ENCODE assay signal across 17 cellular contexts in the genomic region with DNA sequence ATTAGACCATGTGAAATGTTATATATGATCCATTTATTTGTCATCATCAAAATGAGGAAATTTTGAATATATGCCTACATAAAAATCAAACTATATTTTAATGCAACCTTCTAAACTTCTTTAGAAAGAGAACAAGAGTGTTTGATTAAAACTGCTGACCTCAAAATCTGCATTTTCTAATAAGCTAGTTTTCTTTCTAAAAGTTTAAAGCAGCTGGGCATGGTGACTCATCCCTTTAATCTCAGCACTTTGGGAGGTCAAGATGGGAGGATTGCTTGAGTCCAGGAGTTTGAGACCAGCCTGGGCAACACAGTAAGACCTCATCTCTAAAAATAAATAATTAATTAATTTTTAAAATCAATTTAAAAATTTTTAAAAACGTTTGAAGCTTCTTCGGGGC. TPM values are rescaled to one million over a fixed set of nuclear protein-coding genes. Genes with fewer than 3 reads are reported as not detected.
A peak's percentile ranks its signal among the peaks of the same experiment; 100 is the strongest.
DNase-seq lines count a peak whose midpoint lies in the region; ATAC-seq and TF ChIP-seq lines count a peak whose summit lies in the region.
"Had no signal": no experiment of that assay in that cellular context is flagged by ENCODE, and none has a peak within 500 bp of the region (broad histone marks: within the 10 kb centered on the region; RNA-seq: fewer than 3 reads in every experiment).

No MANE protein-coding gene starts in this region.

- POLR2A ChIA-PET in T-cell (lab: Charles Lee): no interaction called here

- no peak for TF ChIP-seq CTCF in fibroblast of mammary gland (conservative IDR thresholded peaks at IDR 0.05; ENCODE audit: control insufficient read depth, insufficient read depth, low read depth, low read length)

- CTCF ChIA-PET in T-cell (lab: Charles Lee): interaction anchor here (0.6 to 5.0 kb wide), 8 partner anchors 21 to 48 kb away, joined by 3 to 32 read pairs (median 6); a partner anchor contains a TSS

- H3K9me3 Mint-ChIP-seq in stimulated activated naive CD8-positive, alpha-beta T cell treated with anti-CD3 and anti-CD28 coated beads, Interleukin-15, Interleukin-2, amounts not matched to agents 100 ng/mL and 50 ng/mL, for 24 hours: no peaks in the 10 kb centered on the region
- no peaks in the 10 kb centered on the region for H3K9me3 Mint-ChIP-seq in T-cell

- DNase-seq in stimulated activated naive CD8-positive, alpha-beta T cell treated with anti-CD3 and anti-CD28 coated beads, Interleukin-15, Interleukin-2, amounts not matched to agents 100 U/mL and 50 U/mL, for 24 hours: no peak
- DNase-seq in OCI-M1 (lab: John Stamatoyannopoulos, UW): peak; percentile 72
- peak; percentile 7 for DNase-seq in fibroblast of mammary gland (ENCODE audit: low read depth)
- DNase-seq in stimulated activated CD4-positive, alpha-beta T cell treated with anti-CD3 and anti-CD28 coated beads, Interleukin-15, amount 100 ng/mL, for 24 hours: no peak
- no peak for DNase-seq in activated gamma-delta T cell (lab: John Stamatoyannopoulos, UW)
- DNase-seq in T-cell: no peak
- DNase-seq: GOT3, NCI-H1048, NCI-H1436 treated with DMSO at 0.1 percent for 48 hours, NCI-H2081, NCI-H524, Peyer's patch, Right ventricle myocardium superior, SK-N-SH had no signal

- H3K27me3 Mint-ChIP-seq in stimulated activated naive CD8-positive, alpha-beta T cell treated with anti-CD3 and anti-CD28 coated beads, Interleukin-15, Interleukin-2, amounts not matched to agents 100 ng/mL and 50 ng/mL, for 24 hours: no peaks in the 10 kb centered on the region
- H3K27me3 Mint-ChIP-seq in T-cell: no peaks in the 10 kb centered on the region

- no peak for ATAC-seq in stimulated activated naive CD8-positive, alpha-beta T cell treated with anti-CD3 and anti-CD28 coated beads, Interleukin-15, Interleukin-2, amounts not matched to agents 100 U/mL and 50 U/mL, for 24 hours
- no peak for ATAC-seq in HG03097 (IDR thresholded peaks at IDR 0.05; ENCODE audit: low FRiP score, unreplicated experiment)
- no peak for ATAC-seq in T-cell (replicated peaks in 1 of 4)
- ATAC-seq: A549 had no signal

- H3K36me3 Mint-ChIP-seq in stimulated activated naive CD8-positive, alpha-beta T cell treated with anti-CD3 and anti-CD28 coated beads, Interleukin-15, Interleukin-2, amounts not matched to agents 100 ng/mL and 50 ng/mL, for 24 hours (ENCODE audit: low read depth): peaks cover 57% of the 10 kb centered on the region
- H3K36me3 Mint-ChIP-seq in T-cell: peaks cover 26% of the 10 kb centered on the region

- peaks cover 89% of the 10 kb centered on the region for H3K4me1 Mint-ChIP-seq in stimulated activated naive CD8-positive, alpha-beta T cell treated with anti-CD3 and anti-CD28 coated beads, Interleukin-15, Interleukin-2, amounts not matched to agents 100 ng/mL and 50 ng/mL, for 24 hours (ENCODE audit: low read depth)
- H3K4me1 Mint-ChIP-seq in T-cell: peaks cover 24 to 40% (median 36%) of the 10 kb centered on the region in 3 donors

- H3K4me3 ChIP-seq in fibroblast of mammary gland (ENCODE audit: control insufficient read depth, low read depth, low read length): no peak overlapping the region
- H3K4me3 ChIP-seq: A549, Peyer's patch had no signal

- H3K4me3 Mint-ChIP-seq in stimulated activated naive CD8-positive, alpha-beta T cell treated with anti-CD3 and anti-CD28 coated beads, Interleukin-15, Interleukin-2, amounts not matched to agents 100 ng/mL and 50 ng/mL, for 24 hours: no peak overlapping the region
- no peak overlapping the region for H3K4me3 Mint-ChIP-seq in T-cell

- peak overlapping the region; percentile 26 for H3K27ac Mint-ChIP-seq in stimulated activated naive CD8-positive, alpha-beta T cell treated with anti-CD3 and anti-CD28 coated beads, Interleukin-15, Interleukin-2, amounts not matched to agents 100 ng/mL and 50 ng/mL, for 24 hours
- no peak overlapping the region for H3K27ac Mint-ChIP-seq in T-cell

RNA-seq across cellular contexts. Expression of a gene that starts 36.2 kb away (rescaled TPM):
- 10 to 100 TPM; 44.9 to 66.8 (median 57.0) TPM for total RNA-seq in T-cell

RNA-seq across cellular contexts. Expression of a gene that starts 55.3 kb away (rescaled TPM):
- total RNA-seq in T-cell: under 1 TPM; 0.26 to 0.95 (median 0.69) TPM
- total RNA-seq: Peyer's patch, Right ventricle myocardium superior had no signal

Comparison
In these comparisons a context has a peak if more than half of its experiments do, and no peak if none do; other contexts are left out.
1. DNase-seq: peak in OCI-M1 (single experiment) and fibroblast of mammary gland (single experiment); none in stimulated activated naive CD8-positive, alpha-beta T cell treated with anti-CD3 and anti-CD28 coated beads, Interleukin-15, Interleukin-2, amounts not matched to agents 100 U/mL and 50 U/mL, for 24 hours (single experiment), stimulated activated CD4-positive, alpha-beta T cell treated with anti-CD3 and anti-CD28 coated beads, Interleukin-15, amount 100 ng/mL, for 24 hours (single experiment), activated gamma-delta T cell (single experiment) and T-cell (0 of 34).